8 cellular contexts compared by ENCODE assay signal in the genomic region with DNA sequence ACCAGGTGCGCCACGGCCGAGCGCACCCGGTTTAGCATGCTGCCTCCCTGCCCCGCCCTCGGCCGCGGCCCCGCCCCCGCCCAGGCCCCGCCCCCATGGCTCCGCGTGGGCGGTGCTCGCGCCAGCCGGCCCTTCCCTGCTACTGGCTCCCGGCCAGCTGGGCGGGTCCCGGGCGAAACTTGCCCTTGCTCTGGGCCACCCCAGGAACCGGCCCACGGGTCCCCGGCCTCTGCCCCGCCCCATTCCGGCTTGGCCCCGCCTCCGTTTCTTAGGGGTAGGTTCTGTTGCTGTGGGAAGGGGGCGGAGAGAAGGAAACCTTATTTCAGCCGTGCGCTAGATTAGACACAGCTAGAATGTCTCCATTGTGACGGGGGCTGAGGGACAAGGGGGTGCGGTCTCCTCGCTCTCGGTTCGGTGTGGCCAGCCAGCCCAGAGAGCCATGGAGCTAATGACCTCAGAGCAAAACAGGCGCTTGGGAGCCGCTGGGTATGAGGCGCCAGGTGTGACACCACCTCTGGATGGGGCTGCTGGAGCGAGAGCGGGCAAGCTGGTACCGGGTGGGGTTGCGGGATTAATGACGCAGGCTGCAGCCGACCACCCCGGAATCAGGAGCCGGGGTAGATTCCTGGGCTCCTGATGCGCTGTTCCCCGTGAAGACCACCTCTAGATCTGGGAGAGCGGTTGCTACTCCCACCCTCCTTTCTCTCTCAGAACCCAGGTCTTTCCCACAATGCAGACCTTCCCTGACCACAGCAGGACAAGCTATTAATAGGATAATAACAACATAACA. TPM values are rescaled to one million over a fixed set of nuclear protein-coding genes. Genes with fewer than 3 reads are reported as not detected.
DNase-seq lines count a peak whose midpoint lies in the region; ATAC-seq and TF ChIP-seq lines count a peak whose summit lies in the region.

Gene PPM1J (minus strand): TSS at position 69 of the 790 bp plus-strand sequence. CDS start 31 bp downstream, at position 38.

- H3K36me3 ChIP-seq in colonic mucosa: no peaks in the 10 kb centered on the region

- H3K4me3 ChIP-seq in colonic mucosa: peak within 1 kb of the TSS; percentile 81

- CTCF ChIA-PET in activated CD4-positive, alpha-beta T cell treated with anti-CD3 and anti-CD28 coated beads for 36 hours (lab: Charles Lee): interaction anchor here (0.6 to 9.6 kb wide), 40 partner anchors 12 to 1154 kb away, joined by 3 to 157 read pairs (median 4); partner anchors contain the start of genes CTTNBP2NL, LRIG2, MOV10 and WNT2B

- H3K27ac Mint-ChIP-seq in activated CD4-positive, alpha-beta T cell treated with anti-CD3 and anti-CD28 coated beads for 36 hours: no peak within 1 kb of the TSS

- H3K27ac ChIP-seq in colonic mucosa: peak within 1 kb of the TSS; percentile 23

- H3K27me3 ChIP-seq in colonic mucosa: no peaks in the 10 kb centered on the region

- H3K9me3 Mint-ChIP-seq in activated CD4-positive, alpha-beta T cell treated with anti-CD3 and anti-CD28 coated beads for 36 hours (ENCODE audit: low read depth): no peaks in the 10 kb centered on the region

- H3K4me1 ChIP-seq in colonic mucosa: peaks cover 5% of the 10 kb centered on the region

- peak within 1 kb of the TSS; percentile 68 to 82 for H3K9ac ChIP-seq in colonic mucosa (ENCODE audit: low read depth in 2 of 2, low read length in 2 of 2)

- peak within 1 kb of the TSS; percentile 74 for H3K4me3 Mint-ChIP-seq in activated CD4-positive, alpha-beta T cell treated with anti-CD3 and anti-CD28 coated beads for 36 hours

- no peak for TF ChIP-seq CTCF in colonic mucosa (IDR thresholded peaks at IDR 0.05)

- no peaks in the 10 kb centered on the region for H3K36me3 Mint-ChIP-seq in activated CD4-positive, alpha-beta T cell treated with anti-CD3 and anti-CD28 coated beads for 36 hours (ENCODE audit: low read depth)

- H3K9me3 ChIP-seq in colonic mucosa: no peaks in the 10 kb centered on the region

- peak; percentile 98 for DNase-seq in AG20443 (ENCODE audit: low spot score)
- DNase-seq in NCI-H446 treated with DMSO at 0.1 percent for 48 hours (lab: John Stamatoyannopoulos, UW): peak; percentile 68
- DNase-seq in activated CD4-positive, alpha-beta T cell treated with anti-CD3 and anti-CD28 coated beads for 36 hours: peak; percentile 97
- peak; percentile 100 for DNase-seq in colonic mucosa
- DNase-seq in left colon: peak; percentile 98 to 100
- DNase-seq in stimulated activated CD4-positive, alpha-beta T cell treated with anti-CD3 and anti-CD28 coated beads, Interleukin-1b, Interleukin-23, amount 100 ng/mL, for 1 hour (ENCODE audit: low read depth in 2 of 2): peak; percentile 88 to 94

- ATAC-seq in GM18909 (IDR thresholded peaks at IDR 0.05; ENCODE audit: poor library complexity, unreplicated experiment) (peak; percentile 77), HG03159 (IDR thresholded peaks at IDR 0.05; ENCODE audit: unreplicated experiment) (peak; percentile 76), left colon (peak; percentile 83)
- ATAC-seq in activated CD4-positive, alpha-beta T cell treated with anti-CD3 and anti-CD28 coated beads for 36 hours: peak; percentile 84

- peaks cover 18% of the 10 kb centered on the region for H3K27me3 Mint-ChIP-seq in activated CD4-positive, alpha-beta T cell treated with anti-CD3 and anti-CD28 coated beads for 36 hours

- POLR2A ChIA-PET in activated CD4-positive, alpha-beta T cell treated with anti-CD3 and anti-CD28 coated beads for 36 hours (lab: Charles Lee): interaction anchor here (0.6 kb wide), 2 partner anchors 25 to 93 kb away, joined by 3 read pairs; no protein-coding TSS in a partner anchor

- intact Hi-C loops in activated CD4-positive, alpha-beta T cell treated with anti-CD3 and anti-CD28 coated beads for 36 hours (cut with DNase I, micrococcal nuclease): loop anchor here (1.0 to 10.0 kb wide), 18 partner anchors 41 to 1190 kb away; partner anchors contain the start of genes LRIG2 (in 2 of the 2), SLC16A1 (in 2 of the 2), CAPZA1 (in 1 of the 2) and DCLRE1B (in 1 of the 2)
- intact Hi-C loops in colonic mucosa (cut with DNase I): loop anchor here (2.0 to 5.0 kb wide), 4 partner anchors 89 to 962 kb away; partner anchors contain the start of gene LRIG2
- intact Hi-C loops in left colon (cut with DNase I, micrococcal nuclease): loop anchor here (2.0 to 10.0 kb wide), 3 partner anchors 89 to 329 kb away; no protein-coding TSS in a partner anchor

- H3K4me1 Mint-ChIP-seq in activated CD4-positive, alpha-beta T cell treated with anti-CD3 and anti-CD28 coated beads for 36 hours: peaks cover 14% of the 10 kb centered on the region

RNA-seq across cellular contexts. Expression of gene PPM1J, which starts in this region (rescaled TPM):
- under 1 TPM; 0.75 to 0.88 TPM for total RNA-seq in activated CD4-positive, alpha-beta T cell treated with anti-CD3 and anti-CD28 coated beads for 36 hours
- 1 to 10 TPM in 1 of 2 donors, under 1 TPM in 1; 0.80 to 1.0 TPM for total RNA-seq in colonic mucosa
- 1 to 10 TPM; 1.1 to 1.2 TPM for total RNA-seq in left colon

Comparison
In these comparisons a context has a peak if more than half of its experiments do, and no peak if none do; other contexts are left out.
1. Peak in every context shown above with its lines: DNase-seq, ATAC-seq, H3K4me3 ChIP-seq and H3K27ac ChIP-seq.
2. Peak in DNase-seq and ATAC-seq in activated CD4-positive, alpha-beta T cell treated with anti-CD3 and anti-CD28 coated beads for 36 hours; RNA of the gene not detected or under 1 TPM.